In the genomic region with DNA sequence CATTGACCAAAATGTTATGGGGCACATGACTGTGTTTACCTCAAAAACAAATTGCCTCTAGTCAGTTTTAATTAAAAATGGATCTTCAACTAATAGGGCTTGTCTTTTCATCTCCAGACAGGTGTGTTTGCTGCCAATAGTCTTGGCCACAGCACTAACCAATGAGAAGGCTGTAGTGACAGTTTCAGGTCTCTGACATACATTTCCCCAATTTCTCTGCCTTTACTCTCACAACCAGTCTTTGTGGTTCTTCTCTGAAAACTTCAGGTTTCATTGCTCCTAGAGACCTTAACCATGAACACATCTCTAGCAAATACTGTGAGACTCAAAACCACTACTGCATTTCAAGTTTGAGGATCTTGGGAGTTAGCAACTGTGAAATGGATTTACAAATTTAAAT, we compare ENCODE assay signal across 16 cellular contexts. TPM values are rescaled to one million over a fixed set of nuclear protein-coding genes. Genes with fewer than 3 reads are reported as not detected.
DNase-seq lines count a peak whose midpoint lies in the region; ATAC-seq, FAIRE-seq and TF ChIP-seq lines count a peak whose summit lies in the region.
"Had no signal": no experiment of that assay in that cellular context is flagged by ENCODE, and none has a peak within 500 bp of the region (broad histone marks: within the 10 kb centered on the region; RNA-seq: fewer than 3 reads in every experiment).

No MANE protein-coding gene starts in this region.

- DNase-seq in GM18507 (ENCODE audit: extremely low spot score, insufficient read length, low read depth) (peak; percentile 8), chondrocyte (ENCODE audit: low spot score) (no peak), DMS53 treated with DMSO at 0.1 percent for 48 hours (lab: John Stamatoyannopoulos, UW; ENCODE audit: unreplicated experiment) (no peak)
- no peak for DNase-seq in activated T-cell treated with anti-CD3 and anti-CD28 coated beads, Interleukin-2, amount 50 U/mL, for 72 hours
- DNase-seq in activated CD4-positive, alpha-beta T cell treated with anti-CD3 and anti-CD28 coated beads, Interleukin-2, amount 50 U/mL, for 4 hours, result no peak
- DNase-seq: activated naive CD4-positive, alpha-beta T cell treated with anti-CD3 and anti-CD28 coated beads, Interleukin-2, amount 10 ng/mL, durations not matched to agents 7 days and 5 days; colonic mucosa; KG1; left colon; NCI-H1105 had no signal

- H3K4me1 Mint-ChIP-seq in activated T-cell treated with anti-CD3 and anti-CD28 coated beads, Interleukin-2, amount 50 U/mL, for 72 hours (ENCODE audit: low read depth), result peaks cover 5% of the 10 kb centered on the region
- H3K4me1 Mint-ChIP-seq in chondrocyte (ENCODE audit: low read depth), result peaks cover 27% of the 10 kb centered on the region
- H3K4me1 Mint-ChIP-seq: activated naive CD4-positive, alpha-beta T cell treated with anti-CD3 and anti-CD28 coated beads, Interleukin-2, amount 10 ng/mL, durations not matched to agents 7 days and 5 days had no signal

- H3K9ac ChIP-seq in KMS-11, result no peak overlapping the region

- peaks cover 25% of the 10 kb centered on the region for H3K4me1 ChIP-seq in KMS-11 (ENCODE audit: low read depth, poor library complexity, severe bottlenecking)
- H3K4me1 ChIP-seq: colonic mucosa had no signal

- no peaks in the 10 kb centered on the region for H4K20me1 ChIP-seq in KMS-11 (ENCODE audit: insufficient read depth)

- H3K4me2 ChIP-seq in KMS-11, result peak overlapping the region; percentile 30

- ATAC-seq in GM21390 (IDR thresholded peaks at IDR 0.05; ENCODE audit: unreplicated experiment) (peak; percentile 85), HG02885 (IDR thresholded peaks at IDR 0.05; ENCODE audit: poor library complexity, unreplicated experiment) (peak; percentile 57)
- no peak for ATAC-seq in activated T-cell treated with anti-CD3 and anti-CD28 coated beads, Interleukin-2, amount 50 U/mL, for 72 hours (replicated peaks in 1 of 2)
- ATAC-seq: left colon had no signal

- no peaks in the 10 kb centered on the region for H3K36me3 ChIP-seq in KMS-11 (ENCODE audit: insufficient read depth)
- H3K36me3 ChIP-seq: colonic mucosa, neutrophil had no signal

- no peak overlapping the region for H3K4me3 ChIP-seq in KMS-11 (IDR thresholded peaks at IDR 0.05; ENCODE audit: insufficient read depth, low read depth, low read length)
- H3K4me3 ChIP-seq: colonic mucosa had no signal

- H3K27me3 Mint-ChIP-seq in activated T-cell treated with anti-CD3 and anti-CD28 coated beads, Interleukin-2, amount 50 U/mL, for 72 hours (ENCODE audit: low read depth), result peaks cover 43% of the 10 kb centered on the region
- no peaks in the 10 kb centered on the region for H3K27me3 Mint-ChIP-seq in chondrocyte (ENCODE audit: low read depth)

- TF ChIP-seq CTCF in KMS-11 (conservative IDR thresholded peaks at IDR 0.05; ENCODE audit: low read depth, low read length), result no peak
- no peak for TF ChIP-seq CTCF in chondrocyte (IDR thresholded peaks at IDR 0.05)

- H3K27ac ChIP-seq in KMS-11, result no peak overlapping the region
- H3K27ac ChIP-seq: colonic mucosa, neutrophil, RWPE1 had no signal

- no peak overlapping the region for H3K4me3 Mint-ChIP-seq in activated T-cell treated with anti-CD3 and anti-CD28 coated beads, Interleukin-2, amount 50 U/mL, for 72 hours
- H3K4me3 Mint-ChIP-seq in chondrocyte (ENCODE audit: unreplicated experiment), result no peak overlapping the region
- H3K4me3 Mint-ChIP-seq: activated naive CD4-positive, alpha-beta T cell treated with anti-CD3 and anti-CD28 coated beads, Interleukin-2, amount 10 ng/mL, durations not matched to agents 7 days and 5 days had no signal

- no peak overlapping the region for H2AFZ ChIP-seq in KMS-11 (ENCODE audit: low read depth)

- no peaks in the 10 kb centered on the region for H3K27me3 ChIP-seq in KMS-11 (ENCODE audit: insufficient read depth, low read depth)

- FAIRE-seq in GM18507 (lab: Jason Lieb, UNC), result no peak
- FAIRE-seq: frontal cortex had no signal

- H3K9me3 Mint-ChIP-seq in activated T-cell treated with anti-CD3 and anti-CD28 coated beads, Interleukin-2, amount 50 U/mL, for 72 hours, result peaks cover 2 to 3% of the 10 kb centered on the region in 2 donors
- H3K9me3 Mint-ChIP-seq in chondrocyte (ENCODE audit: low read depth), result peaks cover under 1% of the 10 kb centered on the region
- H3K9me3 Mint-ChIP-seq: activated naive CD4-positive, alpha-beta T cell treated with anti-CD3 and anti-CD28 coated beads, Interleukin-2, amount 10 ng/mL, durations not matched to agents 7 days and 5 days had no signal

- H3K27ac Mint-ChIP-seq in activated T-cell treated with anti-CD3 and anti-CD28 coated beads, Interleukin-2, amount 50 U/mL, for 72 hours, result no peak overlapping the region
- no peak overlapping the region for H3K27ac Mint-ChIP-seq in chondrocyte (ENCODE audit: unreplicated experiment)
- H3K27ac Mint-ChIP-seq: activated naive CD4-positive, alpha-beta T cell treated with anti-CD3 and anti-CD28 coated beads, Interleukin-2, amount 10 ng/mL, durations not matched to agents 7 days and 5 days had no signal

- H3K36me3 Mint-ChIP-seq in activated T-cell treated with anti-CD3 and anti-CD28 coated beads, Interleukin-2, amount 50 U/mL, for 72 hours (ENCODE audit: insufficient read depth in 2 of 2), result no peaks in the 10 kb centered on the region
- no peaks in the 10 kb centered on the region for H3K36me3 Mint-ChIP-seq in chondrocyte (ENCODE audit: low read depth)
- H3K36me3 Mint-ChIP-seq: activated naive CD4-positive, alpha-beta T cell treated with anti-CD3 and anti-CD28 coated beads, Interleukin-2, amount 10 ng/mL, durations not matched to agents 7 days and 5 days had no signal

- H3K79me2 ChIP-seq in KMS-11 (ENCODE audit: insufficient read depth, low read depth), result no peaks in the 10 kb centered on the region

RNA-seq across cellular contexts. Expression of a gene that starts 3.5 kb away (rescaled TPM):
- under 1 TPM; 0.34 to 0.69 TPM for total RNA-seq in activated T-cell treated with anti-CD3 and anti-CD28 coated beads, Interleukin-2, amount 50 U/mL, for 72 hours
- 58.3 to 136 TPM (median 135 TPM) in 3 replicates for total RNA-seq in chondrocyte

Comparison
In these comparisons a context has a peak if more than half of its experiments do, and no peak if none do; other contexts are left out.
1. ATAC-seq: peak in GM21390 (single experiment) and HG02885 (single experiment); none in activated T-cell treated with anti-CD3 and anti-CD28 coated beads, Interleukin-2, amount 50 U/mL, for 72 hours (0 of 2).
2. RNA of a gene that starts 3.5 kb away (total RNA-seq): 58.3 to 136 TPM in chondrocyte; 0.34 to 0.69 TPM in activated T-cell treated with anti-CD3 and anti-CD28 coated beads, Interleukin-2, amount 50 U/mL, for 72 hours; every median in the first group is over 10 times any median in the second.